ENCODE assay signal across 24 cellular contexts in genomic region chr12:127411981-127412380, GRCh38.
"Had no signal": no experiment of that assay in that cellular context is flagged by ENCODE, and none has a peak within 500 bp of the region (broad histone marks: within the 10 kb centered on the region; RNA-seq: fewer than 3 reads in every experiment).

No MANE protein-coding gene starts in this region.

- H3K27ac ChIP-seq: colonic mucosa, epithelial cell of prostate, esophagus squamous epithelium, gastrocnemius medialis, heart right ventricle, left lung, lower lobe of right lung had no signal

- H3K4me3 ChIP-seq: colonic mucosa, esophagus squamous epithelium, gastrocnemius medialis, heart right ventricle, left lung, lower lobe of right lung, mucosa of descending colon had no signal

- H3K4me1 ChIP-seq: colonic mucosa, esophagus squamous epithelium, gastrocnemius medialis, heart right ventricle, left lung, lower lobe of right lung had no signal

- H3K27me3 ChIP-seq: colonic mucosa, esophagus squamous epithelium, gastrocnemius medialis, left lung had no signal

- DNase-seq: colonic mucosa; cortex of kidney; effector CD8-positive, alpha-beta T cell; effector memory CD8-positive, alpha-beta T cell; endodermal cell; erythroblast; esophagus squamous epithelium; foreskin fibroblast; foreskin melanocyte; gastrocnemius medialis; glutamatergic neuron; heart right ventricle; hippocampal formation; kidney; kidney glomerular epithelial cell; left lung; left ventricle myocardium superior; lower lobe of right lung; mesenchymal stem cell; mucosa of descending colon had no signal

- FAIRE-seq: endometrium, islet of Langerhans, kidney had no signal

- ATAC-seq: effector memory CD8-positive, alpha-beta T cell; esophagus mucosa; gastrocnemius medialis; heart right ventricle; left lung; left ventricle myocardium superior; lower lobe of right lung; mucosa of descending colon had no signal

- H3K36me3 ChIP-seq: colonic mucosa, esophagus squamous epithelium, gastrocnemius medialis, heart right ventricle, left lung, lower lobe of right lung had no signal

- H3K9me3 ChIP-seq: colonic mucosa, esophagus squamous epithelium, gastrocnemius medialis, left lung, lower lobe of right lung, mucosa of descending colon had no signal
